1 cellular context compared by ENCODE assay signal in genomic region chr20:57387945-57388351, GRCh38.
TF ChIP-seq lines count a peak whose summit lies in the region.

No MANE protein-coding gene starts in this region.

TF ChIP-seq in H1, 55 proteins besides CTCF, POLR2A, EP300 and RAD21:
- TF ChIP-seq MAX (IDR thresholded peaks at IDR 0.05): no peak
- no peak for TF ChIP-seq KDM4A (IDR thresholded peaks at IDR 0.05; ENCODE audit: low read depth, low read length, severe bottlenecking)
- TF ChIP-seq NANOG (IDR thresholded peaks at IDR 0.05; ENCODE audit: insufficient read depth, low read depth, low read length, poor library complexity, severe bottlenecking): no peak
- no peak for TF ChIP-seq EGR1 (IDR thresholded peaks at IDR 0.05; ENCODE audit: borderline replicate concordance, low read depth, low read length)
- TF ChIP-seq RXRA (IDR thresholded peaks at IDR 0.05; ENCODE audit: insufficient read depth, low read depth, low read length): no peak
- no peak for TF ChIP-seq POLR2AphosphoS5 (IDR thresholded peaks at IDR 0.05; ENCODE audit: low read depth, low read length)
- TF ChIP-seq SAP30 (IDR thresholded peaks at IDR 0.05; ENCODE audit: insufficient read depth, insufficient replicate concordance, low read length): no peak
- no peak for TF ChIP-seq SIRT6 (IDR thresholded peaks at IDR 0.05; ENCODE audit: low read length)
TF ChIP-seq in H1: peak in this region for 0.
